Comparison of ENCODE assay signal across 25 cellular contexts in the genomic region with DNA sequence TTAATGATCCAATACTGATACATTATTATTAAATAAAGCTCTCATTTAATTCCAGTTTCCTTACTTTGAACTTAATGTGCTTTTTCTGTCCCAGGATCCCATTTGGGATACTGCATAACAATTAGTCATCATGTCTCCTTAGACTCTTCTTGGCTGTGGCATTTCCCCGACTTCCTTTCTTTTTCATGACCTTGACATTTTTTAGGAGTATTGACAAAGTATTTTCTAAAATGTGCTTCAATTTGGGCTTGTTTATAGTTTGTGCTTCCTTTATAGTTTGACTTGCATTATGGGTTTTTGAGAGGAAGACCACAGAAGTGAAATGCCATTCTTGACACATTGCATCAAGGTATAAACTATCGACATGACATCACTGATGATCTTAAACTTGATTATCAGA.
"Had no signal": no experiment of that assay in that cellular context is flagged by ENCODE, and none has a peak within 500 bp of the region (broad histone marks: within the 10 kb centered on the region; RNA-seq: fewer than 3 reads in every experiment).

No MANE protein-coding gene starts in this region.

- H3K36me3 ChIP-seq: stomach, suprapubic skin, thoracic aorta, thyroid gland, tibial artery, tibial nerve, transverse colon, upper lobe of left lung, upper lobe of right lung, uterus, vagina had no signal

- H3K27me3 ChIP-seq: stomach, testis, thyroid gland, tibial artery, tibial nerve, transverse colon, upper lobe of left lung, upper lobe of right lung, uterus, vagina had no signal

- DNase-seq: stimulated activated CD4-positive, alpha-beta T cell treated with anti-CD3 and anti-CD28 coated beads, Interleukin-2, amount 100 ng/mL, for 48 hours; stimulated activated CD4-positive, alpha-beta T cell treated with anti-CD3 and anti-CD28 coated beads, Interleukin-4, amount 100 ng/mL, for 1 hour; stimulated activated CD4-positive, alpha-beta T cell treated with anti-CD3 and anti-CD28 coated beads, Interleukin-4, amount 100 ng/mL, for 24 hours; stimulated activated CD4-positive, alpha-beta T cell treated with anti-CD3 and anti-CD28 coated beads, Interleukin-4, amount 100 ng/mL, for 4 hours; stimulated activated CD8-positive, alpha-beta memory T cell treated with anti-CD3 and anti-CD28 coated beads, Interleukin-4, amount 100 ng/mL, for 48 hours; stimulated activated naive B cell treated with anti-CD40 and anti-IgM and Interleukin-4, amounts not matched to agents 10 μg/mL and 1 μg/mL and 100 μg/mL, for 72 hours; stimulated activated naive CD4-positive, alpha-beta T cell; stimulated activated naive CD4-positive, alpha-beta T cell treated with Interleukin-2 at 50 U/mL for 16 hours; stimulated activated naive CD8-positive, alpha-beta T cell treated with anti-CD3 and anti-CD28 coated beads, Interleukin-15, amount 100 ng/mL, for 72 hours; stimulated activated naive CD8-positive, alpha-beta T cell treated with anti-CD3 and anti-CD28 coated beads, Interleukin-15, Interleukin-2, amounts not matched to agents 100 U/mL and 50 U/mL, for 24 hours; stomach; substantia nigra; testis; thyroid gland; tibial artery; transverse colon; trophoblast cell; upper lobe of left lung; upper lobe of right lung; uterus had no signal

- FAIRE-seq: urothelium cell line had no signal

- H3K27ac ChIP-seq: stomach, suprapubic skin, testis, thoracic aorta, thyroid gland, tibial artery, tibial nerve, transverse colon, upper lobe of left lung, upper lobe of right lung, uterus, vagina had no signal

- H3K9me3 ChIP-seq: stomach, suprapubic skin, testis, thyroid gland, tibial artery, tibial nerve, transverse colon, upper lobe of left lung, upper lobe of right lung, uterus, vagina had no signal

- H3K4me1 ChIP-seq: stomach, suprapubic skin, testis, thyroid gland, tibial artery, tibial nerve, transverse colon, upper lobe of left lung, upper lobe of right lung, uterus, vagina had no signal

- H3K4me3 ChIP-seq: stomach, suprapubic skin, testis, thoracic aorta, thyroid gland, tibial artery, tibial nerve, transverse colon, upper lobe of left lung, upper lobe of right lung, uterus, vagina had no signal
